ENCODE assay signal across 15 cellular contexts in genomic region chr1:234870582-234870981, GRCh38.
DNase-seq lines count a peak whose midpoint lies in the region; ATAC-seq and TF ChIP-seq lines count a peak whose summit lies in the region.
"Had no signal": no experiment of that assay in that cellular context is flagged by ENCODE, and none has a peak within 500 bp of the region (broad histone marks: within the 10 kb centered on the region; RNA-seq: fewer than 3 reads in every experiment).

No MANE protein-coding gene starts in this region.

- H2BK120ac ChIP-seq in H9 (ENCODE audit: low read depth, low read length, poor library complexity, severe bottlenecking), result no peak overlapping the region

- no peaks in the 10 kb centered on the region for H3K79me1 ChIP-seq in H9 (ENCODE audit: insufficient read depth, low read depth, low read length, poor library complexity, severe bottlenecking)

- H3K9ac ChIP-seq in H9 (ENCODE audit: extremely low read depth, insufficient read length, low read length), result no peak overlapping the region

- no peak overlapping the region for H2BK20ac ChIP-seq in H9 (ENCODE audit: low read depth, low read length, poor library complexity, severe bottlenecking)

- no peaks in the 10 kb centered on the region; a peak in 1 of 5 replicates for H3K9me3 Mint-ChIP-seq in H9
- peaks cover 0 to 11% of the 10 kb centered on the region in 2 donors for H3K9me3 Mint-ChIP-seq in activated naive CD4-positive, alpha-beta T cell treated with anti-CD3 and anti-CD28 coated beads, Interleukin-2, amount 50 U/mL, for 72 hours
- H3K9me3 Mint-ChIP-seq: CD8-positive, alpha-beta T cell had no signal

- H2AFZ ChIP-seq in H9 (ENCODE audit: low read length), result no peak overlapping the region

- no peaks in the 10 kb centered on the region for H3K36me3 ChIP-seq in psoas muscle (ENCODE audit: insufficient read depth in 1 of 2, low read depth in 1 of 2)

- H3K56ac ChIP-seq in H9 (ENCODE audit: insufficient read length, low read depth, low read length), result peak overlapping the region; percentile 44

- TF ChIP-seq CTCF in H9 (conservative IDR thresholded peaks at IDR 0.05), result no peak
- TF ChIP-seq CTCF in psoas muscle (IDR thresholded peaks at IDR 0.05), result no peak

- H3K23me2 ChIP-seq in H9 (ENCODE audit: insufficient read length, low read depth, low read length, poor library complexity, severe bottlenecking), result no peaks in the 10 kb centered on the region

- H3K18ac ChIP-seq in H9 (ENCODE audit: insufficient read length, low read depth, low read length), result no peak overlapping the region

- no CpG with 5 or more reads among the region's 7 CpGs for WGBS in H9 (ENCODE audit: extremely low coverage, insufficient read length, low lambda C conversion rate)
- 53 to 56% (median 53%) methylated on average over 7 of the region's 7 CpGs for WGBS in psoas muscle, 3 donors

- H4K8ac ChIP-seq in H9 (replicated peaks; ENCODE audit: insufficient read length, low read depth, low read length), result no peak overlapping the region

- no peak overlapping the region for H3K14ac ChIP-seq in H9 (ENCODE audit: insufficient read depth, low read length)

- no peak overlapping the region for H3K27ac ChIP-seq in H9 (ENCODE audit: insufficient read length, low read depth, low read length)
- H3K27ac ChIP-seq in psoas muscle, result peak overlapping the region; percentile 23

- H3K23ac ChIP-seq in H9 (ENCODE audit: insufficient read length, low read depth, low read length), result no peak overlapping the region

- no peak overlapping the region for H3K4me3 ChIP-seq in psoas muscle

- H3T11ph ChIP-seq in H9 (ENCODE audit: low read length), result no peak overlapping the region

- H2BK15ac ChIP-seq in H9 (ENCODE audit: low read depth, low read length), result no peak overlapping the region

- no peaks in the 10 kb centered on the region for H3K79me2 ChIP-seq in H9 (ENCODE audit: insufficient read depth, low read length)

- H3K4me2 ChIP-seq in H9 (ENCODE audit: insufficient read depth, insufficient read length, low read length), result no peak overlapping the region

- H4K91ac ChIP-seq in H9 (ENCODE audit: insufficient read length, low read depth, low read length), result no peak overlapping the region

- no peak for ATAC-seq in Right ventricle myocardium inferior
- no peak for ATAC-seq in T-helper 17 cell
- ATAC-seq in psoas muscle, result peak in 1 of 4 donors; percentile 5
- no peak for ATAC-seq in activated naive CD4-positive, alpha-beta T cell treated with anti-CD3 and anti-CD28 coated beads, Interleukin-2, amount 50 U/mL, for 72 hours
- ATAC-seq: CD8-positive, alpha-beta T cell; SK-N-SH treated with all-trans-retinoic acid at 6 μM for 48 hours had no signal

- H2AK5ac ChIP-seq in H9 (ENCODE audit: insufficient read length, low read length), result no peak overlapping the region

- H3K4me1 ChIP-seq in H9 (ENCODE audit: insufficient read depth, low read length), result no peaks in the 10 kb centered on the region
- H3K4me1 ChIP-seq in psoas muscle, result peaks cover 32% of the 10 kb centered on the region

- H3K4me1 Mint-ChIP-seq in H9 (peaks cover 5% of the 10 kb centered on the region in 2 experiments; a peak in 3 of 4 replicates), T-helper 17 cell (peaks cover 20% of the 10 kb centered on the region)

- H4K5ac ChIP-seq in H9 (ENCODE audit: insufficient read length, low read depth, low read length), result no peak overlapping the region

- H3K27me3 ChIP-seq in H9 (ENCODE audit: insufficient read depth, low read length) (no peaks in the 10 kb centered on the region), psoas muscle (ENCODE audit: insufficient read depth in 3 of 3, low read length in 2 of 3) (no peaks in the 10 kb centered on the region)

- no peaks in the 10 kb centered on the region for H4K20me1 ChIP-seq in H9 (ENCODE audit: control insufficient read depth, insufficient read depth, insufficient read length)

- peak; percentile 50 for DNase-seq in cardiac septum (ENCODE audit: low spot score)
- DNase-seq in Right ventricle myocardium inferior (ENCODE audit: missing footprints), result no peak
- no peak for DNase-seq in H9
- DNase-seq in T-helper 17 cell, result no peak
- DNase-seq in psoas muscle, result no peak
- DNase-seq in activated naive CD4-positive, alpha-beta T cell treated with anti-CD3 and anti-CD28 coated beads, Interleukin-2, amount 50 U/mL, for 72 hours (ENCODE audit: low spot score in 2 of 2), result no peak
- DNase-seq in NOMO-1 (lab: John Stamatoyannopoulos, UW; ENCODE audit: unreplicated experiment in 2 of 2), result no peak
- no peak for DNase-seq in SW 1271 (lab: John Stamatoyannopoulos, UW)
- DNase-seq: CD8-positive, alpha-beta T cell; DMS79 treated with DMSO at 0.1 percent for 48 hours; NCI-H2029; NCI-H526 treated with DMSO at 0.1 percent for 48 hours; RPMI8226; SIG-M5 had no signal

- H2BK12ac ChIP-seq in H9 (ENCODE audit: insufficient read length, low read depth, low read length), result no peak overlapping the region

- intact Hi-C loops in cardiac septum (cut with DNase I), result no loop called here
- intact Hi-C loops in Right ventricle myocardium inferior (cut with DNase I), result no loop called here
- intact Hi-C loops in psoas muscle (cut with DNase I), result no loop called here

- peaks cover 5% of the 10 kb centered on the region for H3K27me3 Mint-ChIP-seq in H9 (ENCODE audit: low read depth)
- H3K27me3 Mint-ChIP-seq in T-helper 17 cell, result no peaks in the 10 kb centered on the region

- no peak overlapping the region for H2BK5ac ChIP-seq in H9 (ENCODE audit: insufficient read length, low read length)

- H3K27ac Mint-ChIP-seq in H9 (no peak overlapping the region; a peak in 1 of 7 replicates), T-helper 17 cell (peak overlapping the region; percentile 77)
- H3K27ac Mint-ChIP-seq in activated naive CD4-positive, alpha-beta T cell treated with anti-CD3 and anti-CD28 coated beads, Interleukin-2, amount 50 U/mL, for 72 hours, result no peak overlapping the region
- H3K27ac Mint-ChIP-seq: CD8-positive, alpha-beta T cell had no signal

- no peak overlapping the region for H3K4ac ChIP-seq in H9 (ENCODE audit: low read depth, low read length)

- H3K36me3 Mint-ChIP-seq in H9 (ENCODE audit: insufficient read depth in 1 of 3, low read depth in 3 of 3), result peaks cover 0 to 1% (median 0%) of the 10 kb centered on the region in 3 experiments; a peak in 2 of 7 replicates
- no peaks in the 10 kb centered on the region for H3K36me3 Mint-ChIP-seq in T-helper 17 cell (ENCODE audit: low read depth)
- H3K36me3 Mint-ChIP-seq in activated naive CD4-positive, alpha-beta T cell treated with anti-CD3 and anti-CD28 coated beads, Interleukin-2, amount 50 U/mL, for 72 hours, result peaks cover 0 to 13% of the 10 kb centered on the region in 2 donors
- H3K36me3 Mint-ChIP-seq: CD8-positive, alpha-beta T cell had no signal

- H3K4me3 Mint-ChIP-seq in H9 (no peak overlapping the region), T-helper 17 cell (no peak overlapping the region)
- H3K4me3 Mint-ChIP-seq: CD8-positive, alpha-beta T cell had no signal

- H3K9me3 ChIP-seq in H9 (ENCODE audit: control insufficient read depth, low read depth, low read length) (no peaks in the 10 kb centered on the region), T-helper 17 cell (ENCODE audit: control insufficient read depth, low read length, poor library complexity, severe bottlenecking) (no peaks in the 10 kb centered on the region), psoas muscle (no peaks in the 10 kb centered on the region)
